Comparison of ENCODE assay signal across 1 cellular context in the genomic region with DNA sequence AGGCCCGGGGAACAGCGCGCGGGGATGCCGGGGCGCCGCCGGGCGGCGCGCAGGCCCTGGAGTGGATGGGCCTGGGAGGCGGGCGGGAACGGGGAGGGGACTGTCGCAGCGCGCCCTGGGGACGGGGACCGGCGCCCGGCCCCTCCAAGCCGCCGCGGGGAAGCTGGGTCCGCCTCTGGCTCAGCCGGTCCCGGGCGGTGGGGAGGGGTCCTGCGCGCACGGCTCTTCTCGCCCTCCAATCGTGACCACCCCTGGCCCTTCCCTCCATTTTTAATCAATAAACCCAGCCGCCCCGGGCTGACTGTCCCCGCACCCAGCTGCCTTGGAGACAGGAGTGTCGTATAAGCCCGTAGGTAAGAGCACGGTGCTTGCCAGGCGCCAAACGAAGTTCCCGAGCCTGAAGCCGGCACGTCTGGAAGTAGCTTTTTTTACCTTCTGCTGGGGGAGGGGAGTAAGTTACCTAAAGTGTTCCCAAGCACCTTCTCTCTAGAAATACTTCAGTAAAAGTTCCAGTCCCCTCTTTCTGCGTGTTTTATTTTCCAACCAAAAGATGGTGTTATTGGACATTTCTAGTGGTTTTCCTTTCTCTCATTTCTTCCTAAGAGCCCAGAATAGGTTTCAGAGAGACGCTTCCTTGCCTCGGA.
TF ChIP-seq lines count a peak whose summit lies in the region.

No MANE protein-coding gene starts in this region.

TF ChIP-seq in HepG2, 621 proteins besides CTCF, POLR2A, EP300 and RAD21 (continued from another document and continues in another):
- TF ChIP-seq, protein P1, sequence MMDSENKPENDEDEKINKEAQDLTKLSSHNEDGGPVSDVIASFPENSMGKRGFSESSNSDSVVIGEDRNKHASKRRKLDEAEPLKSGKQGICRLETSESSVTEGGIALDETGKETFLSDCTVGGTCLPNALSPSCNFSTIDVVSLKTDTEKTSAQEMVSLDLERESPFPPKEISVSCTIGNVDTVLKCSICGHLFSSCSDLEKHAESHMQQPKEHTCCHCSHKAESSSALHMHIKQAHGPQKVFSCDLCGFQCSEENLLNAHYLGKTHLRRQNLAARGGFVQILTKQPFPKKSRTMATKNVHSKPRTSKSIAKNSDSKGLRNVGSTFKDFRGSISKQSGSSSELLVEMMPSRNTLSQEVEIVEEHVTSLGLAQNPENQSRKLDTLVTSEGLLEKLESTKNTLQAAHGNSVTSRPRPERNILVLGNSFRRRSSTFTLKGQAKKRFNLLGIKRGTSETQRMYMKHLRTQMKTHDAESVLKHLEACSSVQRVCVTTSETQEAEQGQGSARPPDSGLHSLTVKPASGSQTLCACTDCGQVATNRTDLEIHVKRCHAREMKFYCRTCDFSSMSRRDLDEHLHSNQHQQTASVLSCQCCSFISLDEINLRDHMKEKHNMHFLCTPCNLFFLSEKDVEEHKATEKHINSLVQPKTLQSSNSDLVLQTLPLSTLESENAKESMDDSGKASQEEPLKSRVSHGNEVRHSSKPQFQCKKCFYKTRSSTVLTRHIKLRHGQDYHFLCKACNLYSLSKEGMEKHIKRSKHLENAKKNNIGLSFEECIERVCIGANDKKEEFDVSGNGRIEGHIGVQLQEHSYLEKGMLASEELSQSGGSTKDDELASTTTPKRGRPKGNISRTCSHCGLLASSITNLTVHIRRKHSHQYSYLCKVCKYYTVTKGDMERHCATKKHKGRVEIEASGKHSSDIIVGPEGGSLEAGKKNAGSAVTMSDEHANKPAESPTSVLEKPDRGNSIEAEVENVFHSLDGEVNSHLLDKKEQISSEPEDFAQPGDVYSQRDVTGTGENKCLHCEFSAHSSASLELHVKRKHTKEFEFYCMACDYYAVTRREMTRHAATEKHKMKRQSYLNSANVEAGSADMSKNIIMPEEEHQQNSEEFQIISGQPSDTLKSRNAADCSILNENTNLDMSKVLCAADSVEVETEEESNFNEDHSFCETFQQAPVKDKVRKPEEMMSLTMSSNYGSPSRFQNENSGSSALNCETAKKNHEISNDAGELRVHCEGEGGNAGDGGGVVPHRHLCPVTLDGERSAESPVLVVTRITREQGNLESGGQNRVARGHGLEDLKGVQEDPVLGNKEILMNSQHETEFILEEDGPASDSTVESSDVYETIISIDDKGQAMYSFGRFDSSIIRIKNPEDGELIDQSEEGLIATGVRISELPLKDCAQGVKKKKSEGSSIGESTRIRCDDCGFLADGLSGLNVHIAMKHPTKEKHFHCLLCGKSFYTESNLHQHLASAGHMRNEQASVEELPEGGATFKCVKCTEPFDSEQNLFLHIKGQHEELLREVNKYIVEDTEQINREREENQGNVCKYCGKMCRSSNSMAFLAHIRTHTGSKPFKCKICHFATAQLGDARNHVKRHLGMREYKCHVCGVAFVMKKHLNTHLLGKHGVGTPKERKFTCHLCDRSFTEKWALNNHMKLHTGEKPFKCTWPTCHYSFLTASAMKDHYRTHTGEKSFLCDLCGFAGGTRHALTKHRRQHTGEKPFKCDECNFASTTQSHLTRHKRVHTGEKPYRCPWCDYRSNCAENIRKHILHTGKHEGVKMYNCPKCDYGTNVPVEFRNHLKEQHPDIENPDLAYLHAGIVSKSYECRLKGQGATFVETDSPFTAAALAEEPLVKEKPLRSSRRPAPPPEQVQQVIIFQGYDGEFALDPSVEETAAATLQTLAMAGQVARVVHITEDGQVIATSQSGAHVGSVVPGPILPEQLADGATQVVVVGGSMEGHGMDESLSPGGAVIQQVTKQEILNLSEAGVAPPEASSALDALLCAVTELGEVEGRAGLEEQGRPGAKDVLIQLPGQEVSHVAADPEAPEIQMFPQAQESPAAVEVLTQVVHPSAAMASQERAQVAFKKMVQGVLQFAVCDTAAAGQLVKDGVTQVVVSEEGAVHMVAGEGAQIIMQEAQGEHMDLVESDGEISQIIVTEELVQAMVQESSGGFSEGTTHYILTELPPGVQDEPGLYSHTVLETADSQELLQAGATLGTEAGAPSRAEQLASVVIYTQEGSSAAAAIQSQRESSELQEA (CRISPR knock-in tag; IDR thresholded peaks at IDR 0.05; ENCODE audit: not compliant biosample characterization), result no peak
- TF ChIP-seq YEATS4 (CRISPR knock-in tag; IDR thresholded peaks at IDR 0.05; ENCODE audit: borderline replicate concordance) (peak; percentile 57; the same call in 1 of the 2 replicates), KLF12 (CRISPR knock-in tag; IDR thresholded peaks at IDR 0.05; ENCODE audit: borderline replicate concordance) (0 out of 2 replicates have a peak, but pooled peaks have one; percentile 37), TCF12 (IDR thresholded peaks at IDR 0.05) (no peak), TCF12 (CRISPR knock-in tag; IDR thresholded peaks at IDR 0.05) (no peak), ZKSCAN1 (IDR thresholded peaks at IDR 0.05; ENCODE audit: low read length) (no peak), PAWR (CRISPR knock-in tag; IDR thresholded peaks at IDR 0.05; ENCODE audit: borderline replicate concordance) (0 out of 2 replicates have a peak, but pooled peaks have one; percentile 5), ATF7 (IDR thresholded peaks at IDR 0.05) (no peak), ATF7 (CRISPR knock-in tag; IDR thresholded peaks at IDR 0.05) (no peak), JUNB (CRISPR knock-in tag; IDR thresholded peaks at IDR 0.05; ENCODE audit: borderline replicate concordance) (no peak), TARDBP (CRISPR knock-in tag; IDR thresholded peaks at IDR 0.05) (0 out of 2 replicates have a peak, but pooled peaks have one; percentile 13), ZFP62 (CRISPR knock-in tag; IDR thresholded peaks at IDR 0.05) (no peak), MYPOP (CRISPR knock-in tag; IDR thresholded peaks at IDR 0.05) (peak; percentile 57; the same call in 1 of the 2 replicates), ZNF557 (CRISPR knock-in tag; IDR thresholded peaks at IDR 0.05) (0 out of 2 replicates have a peak, but pooled peaks have one; percentile 38), ZSCAN22 (CRISPR knock-in tag; IDR thresholded peaks at IDR 0.05) (peak; percentile 69; the same call in 1 of the 2 replicates), ZFX (CRISPR knock-in tag; IDR thresholded peaks at IDR 0.05; ENCODE audit: low read depth) (peak; percentile 27; the same call in 1 of the 2 replicates), CHCHD3 (CRISPR knock-in tag; IDR thresholded peaks at IDR 0.05) (no peak), BRCA1 (CRISPR knock-in tag; IDR thresholded peaks at IDR 0.05) (0 out of 2 replicates have a peak, but pooled peaks have one; percentile 29), SETDB1 (CRISPR knock-in tag; IDR thresholded peaks at IDR 0.05; ENCODE audit: borderline replicate concordance) (no peak), FOXA1 (IDR thresholded peaks at IDR 0.05) (no peak), FOXA1 (CRISPR knock-in tag; IDR thresholded peaks at IDR 0.05) (no peak), JDP2 (CRISPR knock-in tag; IDR thresholded peaks at IDR 0.05; ENCODE audit: borderline replicate concordance) (no peak), KLF6 (CRISPR knock-in tag; IDR thresholded peaks at IDR 0.05) (no peak), ZSCAN20 (CRISPR knock-in tag; IDR thresholded peaks at IDR 0.05; ENCODE audit: borderline replicate concordance) (peak; percentile 74; the same call in 1 of the 2 replicates), ZNF232 (CRISPR knock-in tag; IDR thresholded peaks at IDR 0.05; ENCODE audit: borderline replicate concordance) (no peak), CEBPB (IDR thresholded peaks at IDR 0.05; ENCODE audit: borderline replicate concordance, low read depth, low read length) (no peak), CHD2 (IDR thresholded peaks at IDR 0.05; ENCODE audit: low read depth, low read length) (0 out of 2 replicates have a peak, but pooled peaks have one; percentile 17), ZNF605 (CRISPR knock-in tag; IDR thresholded peaks at IDR 0.05) (0 out of 2 replicates have a peak, but pooled peaks have one; percentile 27), U2AF1 (optimal IDR thresholded peaks at IDR 0.05; ENCODE audit: low read depth, low read length) (no peak), ZNF883 (CRISPR knock-in tag; IDR thresholded peaks at IDR 0.05; ENCODE audit: not compliant biosample characterization) (peak; percentile 3), PTBP1 (IDR thresholded peaks at IDR 0.05; ENCODE audit: low read depth, low read length, poor library complexity, severe bottlenecking) (peak; percentile 53), PPARG (CRISPR knock-in tag; conservative IDR thresholded peaks at IDR 0.05) (no peak), ZBTB39 (CRISPR knock-in tag; IDR thresholded peaks at IDR 0.05) (0 out of 2 replicates have a peak, but pooled peaks have one; percentile 26), SATB2 (CRISPR knock-in tag; IDR thresholded peaks at IDR 0.05) (peak; percentile 18; the same call in 1 of the 2 replicates), ZNF3 (CRISPR knock-in tag; IDR thresholded peaks at IDR 0.05) (0 out of 2 replicates have a peak, but pooled peaks have one; percentile 42), ZNF747 (CRISPR knock-in tag; IDR thresholded peaks at IDR 0.05; ENCODE audit: borderline replicate concordance) (peak; percentile 72; the same call in 1 of the 2 replicates), ZSCAN9 (CRISPR knock-in tag; IDR thresholded peaks at IDR 0.05; ENCODE audit: borderline replicate concordance) (no peak)
- TF ChIP-seq, protein P2, sequence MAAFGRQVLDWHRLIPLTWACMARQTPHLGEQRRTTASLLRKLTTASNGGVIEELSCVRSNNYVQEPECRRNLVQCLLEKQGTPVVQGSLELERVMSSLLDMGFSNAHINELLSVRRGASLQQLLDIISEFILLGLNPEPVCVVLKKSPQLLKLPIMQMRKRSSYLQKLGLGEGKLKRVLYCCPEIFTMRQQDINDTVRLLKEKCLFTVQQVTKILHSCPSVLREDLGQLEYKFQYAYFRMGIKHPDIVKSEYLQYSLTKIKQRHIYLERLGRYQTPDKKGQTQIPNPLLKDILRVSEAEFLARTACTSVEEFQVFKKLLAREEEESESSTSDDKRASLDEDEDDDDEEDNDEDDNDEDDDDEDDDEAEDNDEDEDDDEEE (CRISPR knock-in tag; IDR thresholded peaks at IDR 0.05), result peak; percentile 72
- TF ChIP-seq, protein P3, sequence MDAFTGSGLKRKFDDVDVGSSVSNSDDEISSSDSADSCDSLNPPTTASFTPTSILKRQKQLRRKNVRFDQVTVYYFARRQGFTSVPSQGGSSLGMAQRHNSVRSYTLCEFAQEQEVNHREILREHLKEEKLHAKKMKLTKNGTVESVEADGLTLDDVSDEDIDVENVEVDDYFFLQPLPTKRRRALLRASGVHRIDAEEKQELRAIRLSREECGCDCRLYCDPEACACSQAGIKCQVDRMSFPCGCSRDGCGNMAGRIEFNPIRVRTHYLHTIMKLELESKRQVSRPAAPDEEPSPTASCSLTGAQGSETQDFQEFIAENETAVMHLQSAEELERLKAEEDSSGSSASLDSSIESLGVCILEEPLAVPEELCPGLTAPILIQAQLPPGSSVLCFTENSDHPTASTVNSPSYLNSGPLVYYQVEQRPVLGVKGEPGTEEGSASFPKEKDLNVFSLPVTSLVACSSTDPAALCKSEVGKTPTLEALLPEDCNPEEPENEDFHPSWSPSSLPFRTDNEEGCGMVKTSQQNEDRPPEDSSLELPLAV (CRISPR knock-in tag; conservative IDR thresholded peaks at IDR 0.05; ENCODE audit: low read depth), result no peak
- TF ChIP-seq, protein P4, sequence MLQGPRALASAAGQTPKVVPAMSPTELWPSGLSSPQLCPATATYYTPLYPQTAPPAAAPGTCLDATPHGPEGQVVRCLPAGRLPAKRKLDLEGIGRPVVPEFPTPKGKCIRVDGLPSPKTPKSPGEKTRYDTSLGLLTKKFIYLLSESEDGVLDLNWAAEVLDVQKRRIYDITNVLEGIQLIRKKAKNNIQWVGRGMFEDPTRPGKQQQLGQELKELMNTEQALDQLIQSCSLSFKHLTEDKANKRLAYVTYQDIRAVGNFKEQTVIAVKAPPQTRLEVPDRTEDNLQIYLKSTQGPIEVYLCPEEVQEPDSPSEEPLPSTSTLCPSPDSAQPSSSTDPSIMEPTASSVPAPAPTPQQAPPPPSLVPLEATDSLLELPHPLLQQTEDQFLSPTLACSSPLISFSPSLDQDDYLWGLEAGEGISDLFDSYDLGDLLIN (CRISPR knock-in tag; IDR thresholded peaks at IDR 0.05; ENCODE audit: borderline replicate concordance), result peak; percentile 60; the same call in 1 of the 2 replicates
- TF ChIP-seq, protein P5, sequence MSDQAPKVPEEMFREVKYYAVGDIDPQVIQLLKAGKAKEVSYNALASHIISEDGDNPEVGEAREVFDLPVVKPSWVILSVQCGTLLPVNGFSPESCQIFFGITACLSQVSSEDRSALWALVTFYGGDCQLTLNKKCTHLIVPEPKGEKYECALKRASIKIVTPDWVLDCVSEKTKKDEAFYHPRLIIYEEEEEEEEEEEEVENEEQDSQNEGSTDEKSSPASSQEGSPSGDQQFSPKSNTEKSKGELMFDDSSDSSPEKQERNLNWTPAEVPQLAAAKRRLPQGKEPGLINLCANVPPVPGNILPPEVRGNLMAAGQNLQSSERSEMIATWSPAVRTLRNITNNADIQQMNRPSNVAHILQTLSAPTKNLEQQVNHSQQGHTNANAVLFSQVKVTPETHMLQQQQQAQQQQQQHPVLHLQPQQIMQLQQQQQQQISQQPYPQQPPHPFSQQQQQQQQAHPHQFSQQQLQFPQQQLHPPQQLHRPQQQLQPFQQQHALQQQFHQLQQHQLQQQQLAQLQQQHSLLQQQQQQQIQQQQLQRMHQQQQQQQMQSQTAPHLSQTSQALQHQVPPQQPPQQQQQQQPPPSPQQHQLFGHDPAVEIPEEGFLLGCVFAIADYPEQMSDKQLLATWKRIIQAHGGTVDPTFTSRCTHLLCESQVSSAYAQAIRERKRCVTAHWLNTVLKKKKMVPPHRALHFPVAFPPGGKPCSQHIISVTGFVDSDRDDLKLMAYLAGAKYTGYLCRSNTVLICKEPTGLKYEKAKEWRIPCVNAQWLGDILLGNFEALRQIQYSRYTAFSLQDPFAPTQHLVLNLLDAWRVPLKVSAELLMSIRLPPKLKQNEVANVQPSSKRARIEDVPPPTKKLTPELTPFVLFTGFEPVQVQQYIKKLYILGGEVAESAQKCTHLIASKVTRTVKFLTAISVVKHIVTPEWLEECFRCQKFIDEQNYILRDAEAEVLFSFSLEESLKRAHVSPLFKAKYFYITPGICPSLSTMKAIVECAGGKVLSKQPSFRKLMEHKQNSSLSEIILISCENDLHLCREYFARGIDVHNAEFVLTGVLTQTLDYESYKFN (CRISPR knock-in tag; conservative IDR thresholded peaks at IDR 0.05), result no peak
